1 cellular context compared by ENCODE assay signal in genomic region chr2:62375051-62375450, GRCh38.
TF ChIP-seq lines count a peak whose summit lies in the region.

No MANE protein-coding gene starts in this region.

TF ChIP-seq in HEK293, 187 proteins besides CTCF, POLR2A, EP300 and RAD21 (continued from another document):
- TF ChIP-seq, protein P1, sequence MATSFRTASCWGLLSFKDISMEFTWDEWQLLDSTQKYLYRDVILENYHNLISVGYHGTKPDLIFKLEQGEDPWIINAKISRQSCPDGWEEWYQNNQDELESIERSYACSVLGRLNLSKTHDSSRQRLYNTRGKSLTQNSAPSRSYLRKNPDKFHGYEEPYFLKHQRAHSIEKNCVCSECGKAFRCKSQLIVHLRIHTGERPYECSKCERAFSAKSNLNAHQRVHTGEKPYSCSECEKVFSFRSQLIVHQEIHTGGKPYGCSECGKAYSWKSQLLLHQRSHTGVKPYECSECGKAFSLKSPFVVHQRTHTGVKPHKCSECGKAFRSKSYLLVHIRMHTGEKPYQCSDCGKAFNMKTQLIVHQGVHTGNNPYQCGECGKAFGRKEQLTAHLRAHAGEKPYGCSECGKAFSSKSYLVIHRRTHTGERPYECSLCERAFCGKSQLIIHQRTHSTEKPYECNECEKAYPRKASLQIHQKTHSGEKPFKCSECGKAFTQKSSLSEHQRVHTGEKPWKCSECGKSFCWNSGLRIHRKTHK (tag by site-specific recombination; IDR thresholded peaks at IDR 0.05): no peak
- TF ChIP-seq FEZF1 (tag by site-specific recombination; IDR thresholded peaks at IDR 0.05) (peak; percentile 36; the same call in 1 of the 2 replicates), ZNF624 (tag by site-specific recombination; IDR thresholded peaks at IDR 0.05) (no peak), ZNF211 (tag by site-specific recombination; IDR thresholded peaks at IDR 0.05; ENCODE audit: low read depth) (no peak)
